Comparison of ENCODE assay signal across 1 cellular context in genomic region chr14:34714320-34715107, GRCh38.
TF ChIP-seq lines count a peak whose summit lies in the region.

CFL2 (minus strand) TSS chr14:34714593; CDS start chr14:34714540, 53 bp downstream.

TF ChIP-seq in HepG2, 621 proteins besides CTCF, POLR2A, EP300 and RAD21 (continued from another document and continues in another):
- TF ChIP-seq ZNF513 (CRISPR knock-in tag; conservative IDR thresholded peaks at IDR 0.05) (peak; percentile 32; the same call in 1 of the 2 replicates), ZNF572 (CRISPR knock-in tag; IDR thresholded peaks at IDR 0.05) (no peak), HIVEP1 (CRISPR knock-in tag; IDR thresholded peaks at IDR 0.05) (peak; percentile 95), ZBTB21 (CRISPR knock-in tag; IDR thresholded peaks at IDR 0.05) (peak; percentile 22; the same call in 1 of the 2 replicates), ATF7-NPFF (CRISPR knock-in tag; IDR thresholded peaks at IDR 0.05; ENCODE audit: low read depth) (peak; percentile 95; the same call in 1 of the 2 replicates), TMF1 (CRISPR knock-in tag; IDR thresholded peaks at IDR 0.05; ENCODE audit: low read depth) (no peak; the same call in 1 of the 2 replicates), CHCHD3 (CRISPR knock-in tag; IDR thresholded peaks at IDR 0.05) (peak; percentile 87; the same call in 1 of the 2 replicates), ZNF263 (CRISPR knock-in tag; IDR thresholded peaks at IDR 0.05) (peak; percentile 60), ZFYVE20 (CRISPR knock-in tag; IDR thresholded peaks at IDR 0.05; ENCODE audit: borderline replicate concordance, low read depth) (peak; percentile 73; the same call in 1 of the 2 replicates), ZNF414 (CRISPR knock-in tag; IDR thresholded peaks at IDR 0.05) (no peak; the same call in 1 of the 2 replicates), SNAPC4 (CRISPR knock-in tag; IDR thresholded peaks at IDR 0.05) (peak; percentile 91; the same call in 1 of the 2 replicates), SRY (CRISPR knock-in tag; IDR thresholded peaks at IDR 0.05) (peak; percentile 95), THRA (CRISPR knock-in tag; IDR thresholded peaks at IDR 0.05; ENCODE audit: borderline replicate concordance) (peak; percentile 79; the same call in 1 of the 2 replicates), GATA4 (IDR thresholded peaks at IDR 0.05; ENCODE audit: borderline replicate concordance, low read depth) (no peak; the same call in 1 of the 2 replicates), GPN1 (CRISPR knock-in tag; IDR thresholded peaks at IDR 0.05; ENCODE audit: borderline replicate concordance) (peak; percentile 85; the same call in 1 of the 2 replicates), NFATC3 (CRISPR knock-in tag; IDR thresholded peaks at IDR 0.05) (no peak), NR0B2 (CRISPR knock-in tag; IDR thresholded peaks at IDR 0.05) (peak; percentile 94), MEIS1 (CRISPR knock-in tag; IDR thresholded peaks at IDR 0.05; ENCODE audit: borderline replicate concordance) (peak; percentile 80), ZNF136 (CRISPR knock-in tag; IDR thresholded peaks at IDR 0.05; ENCODE audit: low read depth) (0 out of 2 replicates have a peak, but pooled peaks have one; percentile 35), POLR2AphosphoS5 (IDR thresholded peaks at IDR 0.05; ENCODE audit: low read depth, low read length) (peak; percentile 95), ZMAT5 (CRISPR knock-in tag; IDR thresholded peaks at IDR 0.05; ENCODE audit: borderline replicate concordance, low read depth) (no peak; the same call in 1 of the 2 replicates), SAP130 (CRISPR knock-in tag; IDR thresholded peaks at IDR 0.05; ENCODE audit: low read depth) (peak; percentile 88), AHR (CRISPR knock-in tag; IDR thresholded peaks at IDR 0.05) (peak; percentile 88; the same call in 1 of the 2 replicates), SP1 (IDR thresholded peaks at IDR 0.05) (no peak), SP1 (CRISPR knock-in tag; IDR thresholded peaks at IDR 0.05) (peak; percentile 60), CCAR2 (optimal IDR thresholded peaks at IDR 0.05; ENCODE audit: low read depth, low read length) (no peak), LBX2 (CRISPR knock-in tag; IDR thresholded peaks at IDR 0.05; ENCODE audit: borderline replicate concordance) (peak; percentile 96; the same call in 1 of the 2 replicates), ZNF614 (CRISPR knock-in tag; IDR thresholded peaks at IDR 0.05; ENCODE audit: borderline replicate concordance) (peak; percentile 89; the same call in 1 of the 2 replicates), ZNF776 (CRISPR knock-in tag; IDR thresholded peaks at IDR 0.05) (peak; percentile 98; the same call in 1 of the 2 replicates), ZBTB40 (IDR thresholded peaks at IDR 0.05) (no peak), ZBTB40 (CRISPR knock-in tag; IDR thresholded peaks at IDR 0.05) (peak; percentile 96), IRF9 (CRISPR knock-in tag; IDR thresholded peaks at IDR 0.05; ENCODE audit: borderline replicate concordance) (peak; percentile 99), SP4 (CRISPR knock-in tag; IDR thresholded peaks at IDR 0.05) (peak; percentile 94), SRSF1 (optimal IDR thresholded peaks at IDR 0.05; ENCODE audit: low read depth, low read length) (peak; percentile 96), FOXO4 (CRISPR knock-in tag; conservative IDR thresholded peaks at IDR 0.05) (no peak), ZIK1 (CRISPR knock-in tag; IDR thresholded peaks at IDR 0.05; ENCODE audit: borderline replicate concordance, low read depth) (peak; percentile 95), ZBTB42 (CRISPR knock-in tag; IDR thresholded peaks at IDR 0.05) (no peak; the same call in 1 of the 2 replicates)
